ENCODE assay signal across 24 cellular contexts in the genomic region with DNA sequence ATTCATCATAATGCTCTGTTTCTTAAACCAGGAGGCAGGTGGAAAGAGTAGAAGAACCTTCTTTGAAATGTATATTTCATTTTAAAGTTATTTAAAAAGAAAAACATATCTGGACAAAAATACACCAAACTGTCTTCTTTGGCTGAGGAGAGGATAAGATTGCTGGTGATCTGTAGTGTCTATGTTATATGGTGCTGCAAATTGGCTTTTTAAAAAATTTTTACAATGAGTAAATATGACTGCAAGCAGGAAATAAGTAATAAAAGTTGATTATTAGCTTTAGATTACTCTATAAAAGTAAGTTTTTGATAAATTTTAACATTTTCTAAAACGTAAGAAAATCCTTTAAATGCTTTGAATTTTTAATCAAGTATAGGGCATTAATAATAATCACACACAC.
"Had no signal": no experiment of that assay in that cellular context is flagged by ENCODE, and none has a peak within 500 bp of the region (broad histone marks: within the 10 kb centered on the region; RNA-seq: fewer than 3 reads in every experiment).

No MANE protein-coding gene starts in this region.

- DNase-seq: KBM-7, MV-4-11, NCI-H1048, NCI-H1105, NCI-H1417, NCI-H1436 treated with DMSO at 0.1 percent for 48 hours, NCI-H1694, NCI-H187 treated with DMSO at 0.1 percent for 48 hours, NCI-H2029 treated with DMSO at 0.1 percent for 48 hours, NCI-H2107, NCI-H2171, NCI-H226, NCI-H446, NCI-H510A, NCI-H524 treated with DMSO at 0.1 percent for 48 hours, NCI-H69, NCI-H774, Right ventricle myocardium superior, RPMI8226, SIG-M5, SW 1271 had no signal

- H3K27ac ChIP-seq: SJSA1, SK-N-MC had no signal

- ATAC-seq: HepG2 had no signal

- H3K4me1 ChIP-seq: SJSA1 had no signal

- H3K27me3 ChIP-seq: SJSA1 had no signal

- H3K4me3 ChIP-seq: SJSA1, SK-N-MC had no signal
